Comparison of ENCODE assay signal across 1 cellular context in the genomic region with DNA sequence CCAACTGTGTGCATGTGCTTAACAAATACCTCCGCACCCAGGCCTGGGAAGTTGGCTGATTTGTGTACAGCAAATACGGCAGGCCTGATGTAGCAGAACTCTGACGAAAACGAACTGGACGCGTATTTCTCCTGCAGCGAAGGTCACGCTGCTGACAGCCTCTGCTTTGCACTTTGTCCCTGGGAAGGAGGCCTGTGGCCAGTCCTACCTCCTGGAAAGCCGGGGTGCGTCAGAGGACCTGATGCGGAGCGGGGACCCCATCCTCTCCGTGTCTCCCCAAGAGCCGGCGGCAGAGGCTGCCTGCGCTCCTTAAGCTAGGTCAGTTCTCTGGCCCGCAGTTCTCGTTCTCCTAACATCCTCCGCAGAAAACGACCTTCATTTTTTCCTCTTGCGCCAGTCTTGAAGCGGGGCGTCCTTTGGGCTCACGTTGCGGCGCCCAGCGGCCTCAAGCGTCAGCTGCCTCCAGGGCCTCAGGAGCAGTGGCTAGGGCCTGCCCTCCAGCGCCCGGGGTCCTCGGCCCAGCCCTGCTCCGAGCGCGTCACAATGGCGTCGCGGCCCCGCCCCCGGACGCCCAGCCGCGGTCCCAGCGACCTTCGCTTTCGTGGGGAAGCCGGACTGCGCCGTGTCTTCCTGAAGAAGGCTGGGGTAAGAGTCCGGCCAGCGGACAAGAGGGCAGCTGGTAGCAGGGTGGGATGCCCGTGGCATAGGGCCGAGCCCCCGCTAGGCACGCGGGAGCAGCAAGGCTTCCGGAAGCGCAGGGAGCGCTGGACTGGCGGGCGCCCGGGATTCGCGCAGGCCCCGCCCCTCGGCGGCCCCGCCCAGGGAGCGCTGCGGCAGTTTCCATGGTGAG.
TF ChIP-seq lines count a peak whose summit lies in the region.

Gene ZNF487 (plus strand): TSS at position 821 of the 850 bp plus-strand sequence. CDS start 38,703 bp downstream, outside the sequence.

TF ChIP-seq in HepG2, 621 proteins besides CTCF, POLR2A, EP300 and RAD21 (continued from another document and continues in another):
- TF ChIP-seq ZNF609 (CRISPR knock-in tag; IDR thresholded peaks at IDR 0.05; ENCODE audit: borderline replicate concordance) (peak; percentile 54; the same call in 1 of the 2 replicates), ZNF256 (CRISPR knock-in tag; conservative IDR thresholded peaks at IDR 0.05) (no peak; the same call in 1 of the 2 replicates), RXRB (CRISPR knock-in tag; IDR thresholded peaks at IDR 0.05; ENCODE audit: borderline replicate concordance) (peak; percentile 34; the same call in 1 of the 2 replicates), KLF9 (CRISPR knock-in tag; IDR thresholded peaks at IDR 0.05; ENCODE audit: low read depth) (no peak), ZZZ3 (CRISPR knock-in tag; IDR thresholded peaks at IDR 0.05; ENCODE audit: borderline replicate concordance) (0 out of 2 replicates have a peak, but pooled peaks have one; percentile 36), TFE3 (CRISPR knock-in tag; IDR thresholded peaks at IDR 0.05) (no peak), ZNF468 (CRISPR knock-in tag; IDR thresholded peaks at IDR 0.05) (0 out of 2 replicates have a peak, but pooled peaks have one; percentile 42), E2F1 (CRISPR knock-in tag; IDR thresholded peaks at IDR 0.05) (peak; percentile 85), RFX5 (IDR thresholded peaks at IDR 0.05; ENCODE audit: low read depth, low read length) (peak; percentile 51; the same call in 1 of the 2 replicates), BRCA1 (CRISPR knock-in tag; IDR thresholded peaks at IDR 0.05) (no peak; the same call in 1 of the 2 replicates), PHF5A (CRISPR knock-in tag; IDR thresholded peaks at IDR 0.05; ENCODE audit: low read depth, unreplicated experiment) (no peak), ATF1 (CRISPR knock-in tag; IDR thresholded peaks at IDR 0.05) (no peak), FOSL2 (CRISPR knock-in tag; IDR thresholded peaks at IDR 0.05) (peak; percentile 45), ZC3H4 (CRISPR knock-in tag; IDR thresholded peaks at IDR 0.05; ENCODE audit: borderline replicate concordance) (no peak; the same call in 1 of the 2 replicates)
- TF ChIP-seq, protein P1, sequence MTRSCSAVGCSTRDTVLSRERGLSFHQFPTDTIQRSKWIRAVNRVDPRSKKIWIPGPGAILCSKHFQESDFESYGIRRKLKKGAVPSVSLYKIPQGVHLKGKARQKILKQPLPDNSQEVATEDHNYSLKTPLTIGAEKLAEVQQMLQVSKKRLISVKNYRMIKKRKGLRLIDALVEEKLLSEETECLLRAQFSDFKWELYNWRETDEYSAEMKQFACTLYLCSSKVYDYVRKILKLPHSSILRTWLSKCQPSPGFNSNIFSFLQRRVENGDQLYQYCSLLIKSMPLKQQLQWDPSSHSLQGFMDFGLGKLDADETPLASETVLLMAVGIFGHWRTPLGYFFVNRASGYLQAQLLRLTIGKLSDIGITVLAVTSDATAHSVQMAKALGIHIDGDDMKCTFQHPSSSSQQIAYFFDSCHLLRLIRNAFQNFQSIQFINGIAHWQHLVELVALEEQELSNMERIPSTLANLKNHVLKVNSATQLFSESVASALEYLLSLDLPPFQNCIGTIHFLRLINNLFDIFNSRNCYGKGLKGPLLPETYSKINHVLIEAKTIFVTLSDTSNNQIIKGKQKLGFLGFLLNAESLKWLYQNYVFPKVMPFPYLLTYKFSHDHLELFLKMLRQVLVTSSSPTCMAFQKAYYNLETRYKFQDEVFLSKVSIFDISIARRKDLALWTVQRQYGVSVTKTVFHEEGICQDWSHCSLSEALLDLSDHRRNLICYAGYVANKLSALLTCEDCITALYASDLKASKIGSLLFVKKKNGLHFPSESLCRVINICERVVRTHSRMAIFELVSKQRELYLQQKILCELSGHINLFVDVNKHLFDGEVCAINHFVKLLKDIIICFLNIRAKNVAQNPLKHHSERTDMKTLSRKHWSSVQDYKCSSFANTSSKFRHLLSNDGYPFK (CRISPR knock-in tag; IDR thresholded peaks at IDR 0.05; ENCODE audit: borderline replicate concordance), result peak; percentile 75; the same call in 1 of the 2 replicates
- TF ChIP-seq, protein P2, sequence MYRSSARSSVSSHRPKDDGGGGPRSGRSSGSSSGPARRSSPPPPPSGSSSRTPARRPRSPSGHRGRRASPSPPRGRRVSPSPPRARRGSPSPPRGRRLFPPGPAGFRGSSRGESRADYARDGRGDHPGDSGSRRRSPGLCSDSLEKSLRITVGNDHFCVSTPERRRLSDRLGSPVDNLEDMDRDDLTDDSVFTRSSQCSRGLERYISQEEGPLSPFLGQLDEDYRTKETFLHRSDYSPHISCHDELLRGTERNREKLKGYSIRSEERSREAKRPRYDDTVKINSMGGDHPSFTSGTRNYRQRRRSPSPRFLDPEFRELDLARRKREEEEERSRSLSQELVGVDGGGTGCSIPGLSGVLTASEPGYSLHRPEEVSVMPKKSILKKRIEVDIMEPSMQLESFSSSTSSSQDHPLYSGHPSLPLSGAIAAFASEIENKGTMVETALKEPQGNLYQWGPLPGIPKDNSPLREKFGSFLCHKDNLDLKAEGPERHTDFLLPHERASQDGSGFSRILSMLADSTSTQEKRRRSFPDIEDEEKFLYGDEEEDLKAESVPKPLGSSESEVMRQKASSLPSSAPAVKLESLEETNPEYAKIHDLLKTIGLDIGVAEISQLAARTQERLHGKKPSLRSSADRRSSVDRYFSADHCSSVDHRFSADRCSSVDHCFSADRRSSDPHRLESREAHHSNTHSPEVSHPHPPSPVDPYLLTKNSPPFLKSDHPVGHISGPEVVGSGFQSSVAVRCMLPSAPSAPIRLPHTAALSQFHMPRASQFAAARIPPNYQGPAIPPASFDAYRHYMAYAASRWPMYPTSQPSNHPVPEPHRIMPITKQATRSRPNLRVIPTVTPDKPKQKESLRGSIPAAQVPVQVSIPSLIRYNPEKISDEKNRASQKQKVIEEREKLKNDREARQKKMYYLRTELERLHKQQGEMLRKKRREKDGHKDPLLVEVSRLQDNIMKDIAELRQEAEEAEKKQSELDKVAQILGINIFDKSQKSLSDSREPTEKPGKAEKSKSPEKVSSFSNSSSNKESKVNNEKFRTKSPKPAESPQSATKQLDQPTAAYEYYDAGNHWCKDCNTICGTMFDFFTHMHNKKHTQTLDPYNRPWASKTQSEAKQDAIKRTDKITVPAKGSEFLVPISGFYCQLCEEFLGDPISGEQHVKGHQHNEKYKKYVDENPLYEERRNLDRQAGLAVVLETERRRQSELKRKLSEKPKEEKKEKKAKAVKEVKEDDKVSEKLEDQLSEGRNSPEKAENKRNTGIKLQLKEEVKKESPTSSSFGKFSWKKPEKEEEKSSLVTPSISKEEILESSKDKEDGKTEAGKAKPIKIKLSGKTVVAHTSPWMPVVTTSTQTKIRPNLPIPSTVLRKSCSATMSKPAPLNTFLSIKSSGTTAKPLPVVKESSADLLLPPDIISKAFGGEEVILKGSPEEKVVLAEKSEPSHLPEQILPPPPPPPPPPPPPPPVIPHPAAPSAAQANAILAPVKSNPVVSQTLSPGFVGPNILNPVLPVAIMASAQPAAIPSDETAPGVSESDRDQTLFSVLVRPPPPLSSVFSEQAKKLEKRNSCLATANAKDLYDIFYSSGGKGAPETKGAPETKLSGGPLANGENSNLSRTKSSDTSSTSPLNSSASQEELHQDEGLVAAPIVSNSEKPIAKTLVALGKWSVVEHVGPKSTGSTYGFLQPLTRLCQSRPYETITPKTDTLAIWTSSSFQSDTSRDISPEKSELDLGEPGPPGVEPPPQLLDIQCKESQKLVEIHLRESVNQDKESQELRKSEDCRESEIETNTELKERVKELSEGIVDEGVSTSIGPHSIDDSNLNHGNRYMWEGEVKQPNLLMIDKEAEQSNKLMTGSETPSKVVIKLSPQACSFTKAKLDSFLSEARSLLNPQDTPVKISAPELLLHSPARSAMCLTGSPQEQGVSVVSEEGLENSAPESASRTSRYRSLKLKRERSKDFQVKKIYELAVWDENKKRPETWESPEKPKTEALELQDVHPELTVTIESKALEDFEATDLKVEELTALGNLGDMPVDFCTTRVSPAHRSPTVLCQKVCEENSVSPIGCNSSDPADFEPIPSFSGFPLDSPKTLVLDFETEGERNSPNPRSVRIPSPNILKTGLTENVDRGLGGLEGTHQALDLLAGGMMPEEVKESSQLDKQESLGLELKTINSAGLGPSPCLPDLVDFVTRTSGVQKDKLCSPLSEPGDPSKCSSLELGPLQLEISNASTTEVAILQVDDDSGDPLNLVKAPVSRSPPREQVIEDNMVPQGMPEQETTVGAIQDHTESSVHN (CRISPR knock-in tag; IDR thresholded peaks at IDR 0.05), result no peak
- TF ChIP-seq, protein P3, sequence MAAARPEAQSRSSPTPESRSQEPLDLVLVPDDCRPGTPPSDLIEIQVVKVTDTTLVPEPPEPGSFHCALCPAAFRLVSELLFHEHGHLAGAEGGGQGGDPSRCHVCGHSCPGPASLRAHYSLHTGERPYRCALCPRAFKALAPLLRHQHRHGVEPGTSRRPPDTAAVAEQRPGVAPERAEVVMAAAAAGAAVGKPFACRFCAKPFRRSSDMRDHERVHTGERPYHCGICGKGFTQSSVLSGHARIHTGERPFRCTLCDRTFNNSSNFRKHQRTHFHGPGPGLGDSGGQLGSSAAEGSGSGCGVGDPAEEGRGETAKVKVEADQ (CRISPR knock-in tag; IDR thresholded peaks at IDR 0.05; ENCODE audit: borderline replicate concordance), result no peak
